Comparison of ENCODE assay signal across 8 cellular contexts in genomic region chr16:31032736-31033708, GRCh38. TPM values are rescaled to one million over a fixed set of nuclear protein-coding genes. Genes with fewer than 3 reads are reported as not detected.
DNase-seq lines count a peak whose midpoint lies in the region; ATAC-seq and TF ChIP-seq lines count a peak whose summit lies in the region.

STX4 (plus strand) TSS chr16:31033558; CDS start chr16:31033806, 248 bp downstream.

- H3K4me3 Mint-ChIP-seq in T-helper 1 cell treated with Interleukin-12 subunit alpha and Interleukin-12 subunit beta and Interleukin-4 antibody, amounts not matched to agents 30 μg/mL and 1 μg/mL, for 36 hours, result peak within 1 kb of the TSS; percentile 87
- H3K4me3 Mint-ChIP-seq in progenitor cell of endocrine pancreas (ENCODE audit: low read depth), result peak within 1 kb of the TSS; percentile 93

- H3K27me3 Mint-ChIP-seq in T-helper 1 cell treated with Interleukin-12 subunit alpha and Interleukin-12 subunit beta and Interleukin-4 antibody, amounts not matched to agents 30 μg/mL and 1 μg/mL, for 36 hours (ENCODE audit: low read depth), result no peaks in the 10 kb centered on the region
- H3K27me3 Mint-ChIP-seq in progenitor cell of endocrine pancreas, result no peaks in the 10 kb centered on the region

- DNase-seq in GM13976 (ENCODE audit: low spot score), result peak; percentile 96
- peak; percentile 91 for DNase-seq in NCI-H146 treated with DMSO at 0.1 percent for 48 hours (lab: John Stamatoyannopoulos, UW; ENCODE audit: unreplicated experiment)
- DNase-seq in amniotic stem cell (lab: John Stamatoyannopoulos, UW), result peak; percentile 97
- peak; percentile 99 for DNase-seq in left cardiac atrium
- DNase-seq in progenitor cell of endocrine pancreas (ENCODE audit: low spot score, unreplicated experiment), result peak; percentile 91
- DNase-seq in ureter (ENCODE audit: low spot score), result peak; percentile 98

- no peak for TF ChIP-seq CTCF in GM13976 (IDR thresholded peaks at IDR 0.05; ENCODE audit: borderline replicate concordance, control extremely low read depth, extremely low read depth, insufficient read depth, missing control alignments)
- peak; percentile 8 for TF ChIP-seq CTCF in progenitor cell of endocrine pancreas (IDR thresholded peaks at IDR 0.05; ENCODE audit: unreplicated experiment)

- peak; percentile 82 for ATAC-seq in HG02870 (IDR thresholded peaks at IDR 0.05; ENCODE audit: unreplicated experiment)
- peak; percentile 95 for ATAC-seq in left cardiac atrium

- peak within 1 kb of the TSS; percentile 87 for H3K27ac Mint-ChIP-seq in T-helper 1 cell treated with Interleukin-12 subunit alpha and Interleukin-12 subunit beta and Interleukin-4 antibody, amounts not matched to agents 30 μg/mL and 1 μg/mL, for 36 hours
- H3K27ac Mint-ChIP-seq in progenitor cell of endocrine pancreas, result peak within 1 kb of the TSS; percentile 96

- in situ Hi-C loops in GM13976 (cut with MboI; ENCODE audit: low sequenced_read_pairs, unreplicated experiment), result no loop called here

- H3K9me3 Mint-ChIP-seq in T-helper 1 cell treated with Interleukin-12 subunit alpha and Interleukin-12 subunit beta and Interleukin-4 antibody, amounts not matched to agents 30 μg/mL and 1 μg/mL, for 36 hours, result no peaks in the 10 kb centered on the region
- no peaks in the 10 kb centered on the region for H3K9me3 Mint-ChIP-seq in progenitor cell of endocrine pancreas (ENCODE audit: low read depth)

- intact Hi-C loops in left cardiac atrium (cut with DNase I), result loop anchor here in 1 of 2 donors (2.0 to 5.0 kb wide), 2 partner anchors 36 to 42 kb away; partner anchors contain the start of genes ZNF646 and ZNF668

- peaks cover 17% of the 10 kb centered on the region for H3K4me1 Mint-ChIP-seq in T-helper 1 cell treated with Interleukin-12 subunit alpha and Interleukin-12 subunit beta and Interleukin-4 antibody, amounts not matched to agents 30 μg/mL and 1 μg/mL, for 36 hours (ENCODE audit: low read depth)
- peaks cover 5% of the 10 kb centered on the region for H3K4me1 Mint-ChIP-seq in progenitor cell of endocrine pancreas (ENCODE audit: low read depth)

- peaks cover 12% of the 10 kb centered on the region for H3K36me3 Mint-ChIP-seq in T-helper 1 cell treated with Interleukin-12 subunit alpha and Interleukin-12 subunit beta and Interleukin-4 antibody, amounts not matched to agents 30 μg/mL and 1 μg/mL, for 36 hours (ENCODE audit: low read depth)
- peaks cover 3% of the 10 kb centered on the region for H3K36me3 Mint-ChIP-seq in progenitor cell of endocrine pancreas (ENCODE audit: insufficient read depth)

RNA-seq across cellular contexts. Expression of gene STX4, which starts in this region (rescaled TPM):
- 10 to 100 TPM; 45.8 to 53.4 TPM for total RNA-seq in left cardiac atrium
- 49.4 and 50.3 TPM in 2 replicates for total RNA-seq in progenitor cell of endocrine pancreas
- 55.0 TPM for total RNA-seq in ureter

Comparison
In these comparisons a context has a peak if more than half of its experiments do, and no peak if none do; other contexts are left out.
1. Peak in every context shown above with its lines: DNase-seq and ATAC-seq.